In genomic region chr10:52911163-52911562, GRCh38 we compare ENCODE assay signal across 25 cellular contexts.
A peak's percentile ranks its signal among the peaks of the same experiment; 100 is the strongest.
DNase-seq lines count a peak whose midpoint lies in the region; ATAC-seq, FAIRE-seq and TF ChIP-seq lines count a peak whose summit lies in the region.
"Had no signal": no experiment of that assay in that cellular context is flagged by ENCODE, and none has a peak within 500 bp of the region (broad histone marks: within the 10 kb centered on the region; RNA-seq: fewer than 3 reads in every experiment).

No MANE protein-coding gene starts in this region.

- 50% methylated on average over 1 of the region's 1 CpG for WGBS in HepG2 (ENCODE audit: low lambda C conversion rate)
- 67% methylated on average over 1 of the region's 1 CpG for WGBS in right lobe of liver (ENCODE audit: insufficient coverage, low coverage, low lambda C conversion rate, missing lambda C conversion rate)
- 0% methylated on average over 1 of the region's 1 CpG for WGBS in K562 (ENCODE audit: insufficient coverage, low coverage, missing lambda C conversion rate)

- no peaks in the 10 kb centered on the region for H3K9me3 ChIP-seq in HepG2 (ENCODE audit: low read length)
- H3K9me3 ChIP-seq in right lobe of liver: no peaks in the 10 kb centered on the region
- H3K9me3 ChIP-seq in K562 (replicated peaks; ENCODE audit: control insufficient read depth, insufficient read depth, low read depth, low read length): no peaks in the 10 kb centered on the region
- no peaks in the 10 kb centered on the region for H3K9me3 ChIP-seq in parathyroid adenoma (ENCODE audit: control insufficient read depth, low read length)
- H3K9me3 ChIP-seq: BE2C, BLaER1 had no signal

- no peaks in the 10 kb centered on the region for H4K20me1 ChIP-seq in HepG2 (ENCODE audit: insufficient read depth, low read length)
- H4K20me1 ChIP-seq in K562 (replicated peaks; ENCODE audit: control insufficient read depth, insufficient read depth, low read length): no peaks in the 10 kb centered on the region
- H4K20me1 ChIP-seq: BLaER1 had no signal

- ATAC-seq in HepG2: no peak
- no peak for ATAC-seq in right lobe of liver
- ATAC-seq in K562: no peak
- ATAC-seq: GM12878 had no signal

- no peak for TF ChIP-seq RAD21 in HepG2 (CRISPR knock-in tag; IDR thresholded peaks at IDR 0.05)
- TF ChIP-seq RAD21 in K562 (CRISPR knock-in tag; conservative IDR thresholded peaks at IDR 0.05 in 1 of 2, IDR thresholded peaks at IDR 0.05 in 1 of 2): no peak

- FAIRE-seq in HepG2 (lab: Jason Lieb, UNC) (no peak), K562 (lab: Jason Lieb, UNC) (no peak)
- FAIRE-seq: GM12878, GM12892, GM18507 had no signal

- intact Hi-C loops in HepG2 (cut with micrococcal nuclease; ENCODE audit: unreplicated experiment): no loop called here
- intact Hi-C loops in right lobe of liver (cut with DNase I): no loop called here
- intact Hi-C loops in K562 (cut with micrococcal nuclease): no loop called here

- H3K9me1 ChIP-seq in K562 (ENCODE audit: control insufficient read depth, insufficient read depth, low read length): no peaks in the 10 kb centered on the region

- H3K4me3 ChIP-seq in HepG2 (replicated peaks in 1 of 3; ENCODE audit: insufficient read depth in 1 of 3, low read depth in 2 of 3, low read length in 3 of 3): no peak overlapping the region
- H3K4me3 ChIP-seq in right lobe of liver: no peak overlapping the region
- H3K4me3 ChIP-seq in K562: no peak overlapping the region
- no peak overlapping the region for H3K4me3 ChIP-seq in parathyroid adenoma (ENCODE audit: low read depth, low read length)
- H3K4me3 ChIP-seq: BLaER1, GM12878 had no signal

- POLR2A ChIA-PET in HepG2 (lab: Yijun Ruan, JAX) (no interaction called here), K562 (lab: Yijun Ruan, JAX) (no interaction called here)

- TF ChIP-seq POLR2A in HepG2 (IDR thresholded peaks at IDR 0.05; ENCODE audit: insufficient read depth in 1 of 2, low read depth in 2 of 2, low read length in 2 of 2): no peak
- no peak for TF ChIP-seq POLR2A in right lobe of liver (IDR thresholded peaks at IDR 0.05)
- TF ChIP-seq POLR2A in K562 (conservative IDR thresholded peaks at IDR 0.05): no peak

- H2AFZ ChIP-seq in HepG2 (ENCODE audit: low read length) (no peak overlapping the region), K562 (ENCODE audit: low read depth, low read length) (no peak overlapping the region), parathyroid adenoma (no peak overlapping the region)

- TF ChIP-seq EP300 in HepG2 (IDR thresholded peaks at IDR 0.05; ENCODE audit: low read depth in 2 of 2, low read length in 2 of 2) (no peak), HepG2 (CRISPR knock-in tag; IDR thresholded peaks at IDR 0.05; ENCODE audit: borderline replicate concordance) (no peak), K562 (IDR thresholded peaks at IDR 0.05; ENCODE audit: low read length) (no peak)

- DNase-seq in HepG2 (ENCODE audit: low spot score) (no peak), right lobe of liver (no peak), K562 (ENCODE audit: extremely low read depth in 1 of 4, low spot score in 3 of 4) (no peak), NCI-H524 treated with DMSO at 0.1 percent for 48 hours (lab: John Stamatoyannopoulos, UW) (no peak)
- no peak for DNase-seq in central memory CD4-positive, alpha-beta T cell
- DNase-seq: ACHN; BE2C; C1 segment of cervical spinal cord; CD4-positive, alpha-beta memory T cell; CD4-positive, CD25-positive, alpha-beta regulatory T cell; CD8-positive, alpha-beta memory T cell; COR-L47; DMS 273 treated with DMSO at 0.1 percent for 48 hours; DMS153; DMS53; DMS79; DND-41; EL; GDM1 had no signal

- BruUV-seq in HepG2 (replicated peaks; lab: Mats Ljungman, UMichigan): no TSS peak
- BruUV-seq in K562 (replicated peaks; lab: Mats Ljungman, UMichigan): no TSS peak

- CTCF ChIA-PET in HepG2 (lab: Yijun Ruan, JAX; ENCODE audit: low intra/inter-chr PET ratio, low total read pairs) (no interaction called here), K562 (lab: Yijun Ruan, JAX; ENCODE audit: low intra/inter-chr PET ratio) (no interaction called here)

- H3K4me1 ChIP-seq in HepG2 (ENCODE audit: insufficient read depth, low read length): no peaks in the 10 kb centered on the region
- peaks cover 0 to 14% (median 0%) of the 10 kb centered on the region in 4 donors for H3K4me1 ChIP-seq in right lobe of liver
- no peaks in the 10 kb centered on the region for H3K4me1 ChIP-seq in K562 (replicated peaks in 1 of 2; ENCODE audit: control insufficient read depth in 2 of 2, insufficient read depth in 2 of 2, low read length in 2 of 2)
- H3K4me1 ChIP-seq in parathyroid adenoma: peaks cover 41% of the 10 kb centered on the region
- H3K4me1 ChIP-seq: BE2C, BLaER1 had no signal

- in situ Hi-C loops in HepG2 (cut with HindIII; ENCODE audit: extremely low pct_ligation_motif_present, low pct_unique_long_range_greater_than_20kb): no loop called here
- in situ Hi-C loops in K562 (cut with MboI): no loop called here

- H3K4me2 ChIP-seq in HepG2 (ENCODE audit: low read depth, low read length) (no peak overlapping the region), K562 (ENCODE audit: insufficient read depth, low read length) (no peak overlapping the region), parathyroid adenoma (ENCODE audit: low read length) (no peak overlapping the region)
- H3K4me2 ChIP-seq: BLaER1 had no signal

- H3K36me3 ChIP-seq in HepG2 (replicated peaks in 1 of 2; ENCODE audit: control insufficient read depth in 1 of 2, insufficient read depth in 2 of 2, low read length in 2 of 2) (no peaks in the 10 kb centered on the region), right lobe of liver (no peaks in the 10 kb centered on the region), K562 (ENCODE audit: control insufficient read depth, insufficient read depth, low read length) (no peaks in the 10 kb centered on the region), parathyroid adenoma (ENCODE audit: control insufficient read depth, insufficient read depth, low read length) (no peaks in the 10 kb centered on the region)
- H3K36me3 ChIP-seq: BE2C, BLaER1 had no signal

- H3K9ac ChIP-seq in HepG2 (ENCODE audit: insufficient read depth, low read depth, low read length): no peak overlapping the region
- H3K9ac ChIP-seq in K562 (ENCODE audit: insufficient read depth in 1 of 2, low read depth in 2 of 2, low read length in 2 of 2): no peak overlapping the region
- no peak overlapping the region for H3K9ac ChIP-seq in parathyroid adenoma
- H3K9ac ChIP-seq: BLaER1 had no signal

- H3K79me2 ChIP-seq in HepG2 (ENCODE audit: insufficient read depth, low read length) (no peaks in the 10 kb centered on the region), K562 (ENCODE audit: control insufficient read depth, insufficient read depth, low read length) (no peaks in the 10 kb centered on the region), parathyroid adenoma (no peaks in the 10 kb centered on the region)

- H3K27me3 ChIP-seq in HepG2 (ENCODE audit: control insufficient read depth in 1 of 2, insufficient read depth in 2 of 2, low read length in 2 of 2) (no peaks in the 10 kb centered on the region), right lobe of liver (no peaks in the 10 kb centered on the region), K562 (ENCODE audit: control insufficient read depth in 2 of 2, insufficient read depth in 2 of 2, low read length in 2 of 2) (no peaks in the 10 kb centered on the region), parathyroid adenoma (ENCODE audit: control insufficient read depth, insufficient read depth, low read length) (no peaks in the 10 kb centered on the region)
- H3K27me3 ChIP-seq: BE2C, BLaER1 had no signal

- no peak overlapping the region for H3K27ac ChIP-seq in HepG2 (ENCODE audit: extremely low read length, insufficient read depth, low read length)
- H3K27ac ChIP-seq in right lobe of liver: no peak overlapping the region
- no peak overlapping the region for H3K27ac ChIP-seq in K562 (ENCODE audit: extremely low read depth, low read depth, low read length)
- H3K27ac ChIP-seq in parathyroid adenoma: peak overlapping the region; percentile 79
- H3K27ac ChIP-seq: 22Rv1, BLaER1 had no signal

- no peak for TF ChIP-seq CTCF in HepG2 (CRISPR knock-in tag; IDR thresholded peaks at IDR 0.05)
- TF ChIP-seq CTCF in right lobe of liver (IDR thresholded peaks at IDR 0.05): no peak
- no peak for TF ChIP-seq CTCF in K562 (IDR thresholded peaks at IDR 0.05 in 2 of 3, conservative IDR thresholded peaks at IDR 0.05 in 1 of 3; ENCODE audit: insufficient read depth in 2 of 3, low read depth in 1 of 3, low read length in 3 of 3)
- TF ChIP-seq CTCF in parathyroid adenoma (IDR thresholded peaks at IDR 0.05): no peak

TF ChIP-seq in HepG2, 621 proteins besides CTCF, POLR2A, EP300 and RAD21:
- TF ChIP-seq MED8 (CRISPR knock-in tag; IDR thresholded peaks at IDR 0.05; ENCODE audit: insufficient replicate concordance): no peak
- peak; percentile 20 to 54; a peak in 2 of 4 replicates for TF ChIP-seq MAFK (conservative IDR thresholded peaks at IDR 0.05 in 1 of 2, IDR thresholded peaks at IDR 0.05 in 1 of 2; ENCODE audit: low read length in 2 of 2)
- TF ChIP-seq NFE2L2 (IDR thresholded peaks at IDR 0.05; ENCODE audit: low read length): peak; percentile 83

TF ChIP-seq in K562, 482 proteins besides CTCF, POLR2A, EP300 and RAD21 (continues in another document):
- no peak for TF ChIP-seq ZBTB11 (CRISPR knock-in tag; IDR thresholded peaks at IDR 0.05)

Comparison
In these comparisons a context has a peak if more than half of its experiments do, and no peak if none do; other contexts are left out.
1. Of the 241 proteins assayed by ChIP-seq in both HepG2 and K562: peak only in HepG2: MAFK; only in K562: MAFF and MAFG; in both: none; in neither: 238.